In genomic region chr19:18832331-18833140, GRCh38 we compare ENCODE assay signal across 8 cellular contexts. TPM values are rescaled to one million over a fixed set of nuclear protein-coding genes. Genes with fewer than 3 reads are reported as not detected.
DNase-seq lines count a peak whose midpoint lies in the region; FAIRE-seq and TF ChIP-seq lines count a peak whose summit lies in the region.
"Had no signal": no experiment of that assay in that cellular context is flagged by ENCODE, and none has a peak within 500 bp of the region (broad histone marks: within the 10 kb centered on the region; RNA-seq: fewer than 3 reads in every experiment).

No MANE protein-coding gene starts in this region.

- peaks cover 52% of the 10 kb centered on the region for H4K20me1 ChIP-seq in hepatocyte (ENCODE audit: insufficient read depth, poor library complexity, severe bottlenecking)

- peaks cover 4% of the 10 kb centered on the region for H3K27me3 Mint-ChIP-seq in activated naive CD8-positive, alpha-beta T cell treated with anti-CD3 and anti-CD28 coated beads for 36 hours

- peak; percentile 18 for TF ChIP-seq CTCF in hepatocyte (IDR thresholded peaks at IDR 0.05; ENCODE audit: poor library complexity)

- peak overlapping the region; percentile 94 for H3K27ac Mint-ChIP-seq in activated naive CD8-positive, alpha-beta T cell treated with anti-CD3 and anti-CD28 coated beads for 36 hours

- 1% methylated on average over 28 of the region's 67 CpGs for WGBS in hepatocyte (ENCODE audit: low lambda C conversion rate, missing lambda C conversion rate)

- H2AFZ ChIP-seq in hepatocyte = no peak overlapping the region

- H3K4me3 Mint-ChIP-seq in activated naive CD8-positive, alpha-beta T cell treated with anti-CD3 and anti-CD28 coated beads for 36 hours = peak overlapping the region; percentile 94

- TF ChIP-seq POLR2A in GM12892 (IDR thresholded peaks at IDR 0.05; ENCODE audit: low read depth, low read length) = no peak

- H3K4me3 ChIP-seq in H7 (ENCODE audit: insufficient read depth, low read depth, low read length) (peak overlapping the region; percentile 85), hepatocyte (peak overlapping the region; percentile 78), skeletal muscle satellite cell (ENCODE audit: low read length) (peak overlapping the region; percentile 83)

- no peaks in the 10 kb centered on the region for H3K9me3 ChIP-seq in hepatocyte (ENCODE audit: low read depth)
- no peaks in the 10 kb centered on the region for H3K9me3 ChIP-seq in skeletal muscle satellite cell (replicated peaks; ENCODE audit: low read length)

- H3K4me1 Mint-ChIP-seq in activated naive CD8-positive, alpha-beta T cell treated with anti-CD3 and anti-CD28 coated beads for 36 hours = peaks cover 36% of the 10 kb centered on the region

- H3K4me1 ChIP-seq in hepatocyte (ENCODE audit: insufficient read depth) = peaks cover 15% of the 10 kb centered on the region
- H3K4me1 ChIP-seq in skeletal muscle satellite cell (ENCODE audit: control insufficient read depth, insufficient read depth, low read length) = peaks cover 20% of the 10 kb centered on the region

- H3K36me3 Mint-ChIP-seq in activated naive CD8-positive, alpha-beta T cell treated with anti-CD3 and anti-CD28 coated beads for 36 hours = peaks cover 43% of the 10 kb centered on the region

- H3K27me3 ChIP-seq in H7 (ENCODE audit: control insufficient read depth, insufficient read depth, low read length) (peaks cover 1% of the 10 kb centered on the region; the same call in 1 of the 2 replicates), hepatocyte (no peaks in the 10 kb centered on the region), skeletal muscle satellite cell (ENCODE audit: control insufficient read depth, insufficient read depth, low read length) (no peaks in the 10 kb centered on the region)

- peaks cover 2% of the 10 kb centered on the region for H3K9me3 Mint-ChIP-seq in activated naive CD8-positive, alpha-beta T cell treated with anti-CD3 and anti-CD28 coated beads for 36 hours

- H3K9me2 ChIP-seq in hepatocyte (replicated peaks; ENCODE audit: insufficient read depth) = no peaks in the 10 kb centered on the region

- H3K9ac ChIP-seq in skeletal muscle satellite cell (ENCODE audit: low read depth, low read length) = peak overlapping the region; percentile 83

- peaks cover 1% of the 10 kb centered on the region for H3K36me3 ChIP-seq in H7 (replicated peaks; ENCODE audit: control insufficient read depth, insufficient read depth, low read length)
- no peaks in the 10 kb centered on the region for H3K36me3 ChIP-seq in hepatocyte (replicated peaks; ENCODE audit: insufficient read depth, low read depth)
- H3K36me3 ChIP-seq in skeletal muscle satellite cell (ENCODE audit: insufficient read depth, low read length) = peaks cover 26% of the 10 kb centered on the region

- H3K79me2 ChIP-seq in hepatocyte = peaks cover 59% of the 10 kb centered on the region

- H3K4me2 ChIP-seq in hepatocyte = peak overlapping the region; percentile 99
- H3K4me2 ChIP-seq in skeletal muscle satellite cell (ENCODE audit: low read length) = peak overlapping the region; percentile 95

- DNase-seq in GM12892 (ENCODE audit: insufficient read length) (peak; percentile 39), H7 (peak; percentile 85), Kasumi-1 (lab: John Stamatoyannopoulos, UW) (peak; percentile 14 to 16), hepatocyte (ENCODE audit: low spot score) (peak; percentile 55), NCI-H1436 treated with DMSO at 0.1 percent for 48 hours (lab: John Stamatoyannopoulos, UW) (no peak)
- peak; percentile 26 for DNase-seq in activated naive CD8-positive, alpha-beta T cell treated with anti-CD3 and anti-CD28 coated beads for 36 hours

- H3K27ac ChIP-seq in hepatocyte = peak overlapping the region; percentile 96

- FAIRE-seq in GM12892 (lab: Jason Lieb, UNC) = peak; percentile 73
- FAIRE-seq: colon had no signal

RNA-seq across cellular contexts. Expression of gene UPF1, which starts 0.8 kb away (rescaled TPM):
- polyA plus RNA-seq in GM12892 (2012; ENCODE audit: missing spikeins) = 12.8 TPM
- total RNA-seq in H7 (2014; rRNA removed; shearing (Covaris generic)) = 92.6 and 95.8 TPM in 2 replicates
- total RNA-seq in activated naive CD8-positive, alpha-beta T cell treated with anti-CD3 and anti-CD28 coated beads for 36 hours = 10 to 100 TPM; 78.9 to 84.6 TPM
- total RNA-seq in hepatocyte = 24.5 and 47.2 TPM in 2 replicates
- 22.2 and 27.0 TPM in 2 replicates for polyA plus RNA-seq in hepatocyte
- 63.9 and 74.5 TPM in 2 replicates for total RNA-seq in skeletal muscle satellite cell (2012; rRNA removed)

RNA-seq across cellular contexts. Expression of gene COMP, which starts 41.4 kb away (rescaled TPM):
- not detected for polyA plus RNA-seq in GM12892 (2012; ENCODE audit: missing spikeins)
- not detected in 2 replicates for total RNA-seq in H7 (2014; rRNA removed; shearing (Covaris generic))
- total RNA-seq in activated naive CD8-positive, alpha-beta T cell treated with anti-CD3 and anti-CD28 coated beads for 36 hours = not detected
- 2.8 and 3.0 TPM in 2 replicates for total RNA-seq in hepatocyte
- 12.5 and 16.3 TPM in 2 replicates for polyA plus RNA-seq in hepatocyte
- total RNA-seq in skeletal muscle satellite cell (2012; rRNA removed) = 0.25 and 2.4 TPM in 2 replicates
